In the genomic region with DNA sequence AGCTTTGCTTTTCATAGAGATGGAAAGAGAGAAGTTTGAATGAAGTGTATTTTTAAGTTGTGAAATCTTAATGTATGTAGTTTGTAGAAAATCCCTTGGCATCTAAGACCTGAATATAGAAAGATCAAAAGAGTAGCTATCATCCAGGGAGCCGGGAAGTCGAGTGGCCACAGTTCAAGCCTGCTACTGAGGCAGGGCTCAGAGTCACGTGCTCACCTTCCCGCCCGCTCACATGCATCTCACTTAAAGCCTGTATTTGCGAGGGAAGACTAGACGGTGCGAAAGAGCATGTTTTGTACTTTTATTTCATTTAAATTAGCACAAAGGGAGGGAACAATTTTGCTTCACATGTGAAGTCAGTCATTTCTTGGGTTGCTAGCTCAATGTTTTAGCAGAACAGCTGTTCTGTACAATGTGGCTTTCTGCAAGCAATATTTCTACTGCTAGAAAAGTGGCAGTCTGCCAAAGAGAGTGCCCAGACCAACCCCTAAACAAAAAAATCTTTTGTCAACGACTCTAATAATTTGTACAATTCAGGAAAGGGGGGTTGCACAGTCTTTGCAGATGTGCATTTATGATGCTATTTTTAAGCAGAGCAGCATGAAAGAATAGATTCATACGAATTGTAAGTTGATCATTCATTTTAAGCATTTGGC, we compare ENCODE assay signal across 12 cellular contexts.
DNase-seq lines count a peak whose midpoint lies in the region; FAIRE-seq lines count a peak whose summit lies in the region.
"Had no signal": no experiment of that assay in that cellular context is flagged by ENCODE, and none has a peak within 500 bp of the region (broad histone marks: within the 10 kb centered on the region; RNA-seq: fewer than 3 reads in every experiment).

No MANE protein-coding gene starts in this region.

- no peak overlapping the region for H3K27ac ChIP-seq in stomach smooth muscle (ENCODE audit: low read length)
- H3K27ac ChIP-seq: A549, tibial artery had no signal

- DNase-seq in NCI-H1417 (lab: John Stamatoyannopoulos, UW) (peak in 2 of 3 experiments; percentile 37 to 77), NCI-H1417 treated with DMSO at 0.1 percent for 48 hours (lab: John Stamatoyannopoulos, UW) (no peak), SHP77 (lab: John Stamatoyannopoulos, UW) (peak; percentile 27 to 64), frontal cortex (ENCODE audit: low spot score in 2 of 2) (peak in 1 of 2 donors; percentile 28), T-helper 2 cell (no peak), germinal center (ENCODE audit: low spot score) (no peak), RCC 7860 (ENCODE audit: low spot score) (no peak)
- DNase-seq: activated naive CD8-positive, alpha-beta T cell treated with anti-CD3 and anti-CD28 coated beads, Interleukin-2, amount 10 ng/mL, durations not matched to agents 7 days and 5 days; mucosa of descending colon; tibial artery had no signal

- peaks cover 5% of the 10 kb centered on the region for H3K4me1 ChIP-seq in stomach smooth muscle (ENCODE audit: control insufficient read depth, insufficient read depth, low read length)
- H3K4me1 ChIP-seq: A549, tibial artery had no signal

- FAIRE-seq in frontal cortex (lab: Jason Lieb, UNC), result peak; percentile 95
- FAIRE-seq in RCC 7860 (lab: Jason Lieb, UNC), result no peak
- FAIRE-seq: A549 had no signal

- H3K4me3 ChIP-seq in stomach smooth muscle (ENCODE audit: low read length in 2 of 2), result peak overlapping the region; percentile 4 to 35
- H3K4me3 ChIP-seq: A549, mucosa of descending colon, tibial artery had no signal

- no peak overlapping the region for H3K9ac ChIP-seq in stomach smooth muscle (ENCODE audit: low read length in 2 of 2)

- H3K36me3 ChIP-seq in stomach smooth muscle (ENCODE audit: control insufficient read depth in 2 of 2, insufficient read depth in 2 of 2, low read length in 2 of 2), result no peaks in the 10 kb centered on the region
- H3K36me3 ChIP-seq: tibial artery had no signal

- H3K9me3 ChIP-seq in stomach smooth muscle (ENCODE audit: control insufficient read depth in 2 of 2, low read length in 2 of 2), result no peaks in the 10 kb centered on the region
- H3K9me3 ChIP-seq: A549, mucosa of descending colon, tibial artery had no signal

- no peaks in the 10 kb centered on the region for H3K27me3 ChIP-seq in stomach smooth muscle (ENCODE audit: control insufficient read depth in 1 of 2, insufficient read depth in 2 of 2, low read length in 2 of 2)
- H3K27me3 ChIP-seq: tibial artery had no signal

Comparison
In these comparisons a context has a peak if more than half of its experiments do, and no peak if none do; other contexts are left out.
1. DNase-seq: peak in NCI-H1417 (2 of 3) and SHP77 (2 of 2); none in NCI-H1417 treated with DMSO at 0.1 percent for 48 hours (single experiment), T-helper 2 cell (0 of 5), germinal center (single experiment) and RCC 7860 (single experiment).